ENCODE assay signal across 1 cellular context in genomic region chr12:124369055-124369900, GRCh38.
TF ChIP-seq lines count a peak whose summit lies in the region.

No MANE protein-coding gene starts in this region.

TF ChIP-seq in HepG2, 621 proteins besides CTCF, POLR2A, EP300 and RAD21 (continued from another document and continues in another):
- TF ChIP-seq, protein P1, sequence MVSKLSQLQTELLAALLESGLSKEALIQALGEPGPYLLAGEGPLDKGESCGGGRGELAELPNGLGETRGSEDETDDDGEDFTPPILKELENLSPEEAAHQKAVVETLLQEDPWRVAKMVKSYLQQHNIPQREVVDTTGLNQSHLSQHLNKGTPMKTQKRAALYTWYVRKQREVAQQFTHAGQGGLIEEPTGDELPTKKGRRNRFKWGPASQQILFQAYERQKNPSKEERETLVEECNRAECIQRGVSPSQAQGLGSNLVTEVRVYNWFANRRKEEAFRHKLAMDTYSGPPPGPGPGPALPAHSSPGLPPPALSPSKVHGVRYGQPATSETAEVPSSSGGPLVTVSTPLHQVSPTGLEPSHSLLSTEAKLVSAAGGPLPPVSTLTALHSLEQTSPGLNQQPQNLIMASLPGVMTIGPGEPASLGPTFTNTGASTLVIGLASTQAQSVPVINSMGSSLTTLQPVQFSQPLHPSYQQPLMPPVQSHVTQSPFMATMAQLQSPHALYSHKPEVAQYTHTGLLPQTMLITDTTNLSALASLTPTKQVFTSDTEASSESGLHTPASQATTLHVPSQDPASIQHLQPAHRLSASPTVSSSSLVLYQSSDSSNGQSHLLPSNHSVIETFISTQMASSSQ (IDR thresholded peaks at IDR 0.05; ENCODE audit: low read depth), result no peak
- TF ChIP-seq, protein P1 (CRISPR knock-in tag; IDR thresholded peaks at IDR 0.05; ENCODE audit: borderline replicate concordance), result peak; percentile 66
- TF ChIP-seq GTF3A (CRISPR knock-in tag; conservative IDR thresholded peaks at IDR 0.05), result no peak
- TF ChIP-seq ETS1 (CRISPR knock-in tag; IDR thresholded peaks at IDR 0.05), result no peak
- TF ChIP-seq RFX1 (IDR thresholded peaks at IDR 0.05), result no peak
- no peak for TF ChIP-seq ZNF282 (IDR thresholded peaks at IDR 0.05; ENCODE audit: partially characterized antibody)
- TF ChIP-seq, protein P2, sequence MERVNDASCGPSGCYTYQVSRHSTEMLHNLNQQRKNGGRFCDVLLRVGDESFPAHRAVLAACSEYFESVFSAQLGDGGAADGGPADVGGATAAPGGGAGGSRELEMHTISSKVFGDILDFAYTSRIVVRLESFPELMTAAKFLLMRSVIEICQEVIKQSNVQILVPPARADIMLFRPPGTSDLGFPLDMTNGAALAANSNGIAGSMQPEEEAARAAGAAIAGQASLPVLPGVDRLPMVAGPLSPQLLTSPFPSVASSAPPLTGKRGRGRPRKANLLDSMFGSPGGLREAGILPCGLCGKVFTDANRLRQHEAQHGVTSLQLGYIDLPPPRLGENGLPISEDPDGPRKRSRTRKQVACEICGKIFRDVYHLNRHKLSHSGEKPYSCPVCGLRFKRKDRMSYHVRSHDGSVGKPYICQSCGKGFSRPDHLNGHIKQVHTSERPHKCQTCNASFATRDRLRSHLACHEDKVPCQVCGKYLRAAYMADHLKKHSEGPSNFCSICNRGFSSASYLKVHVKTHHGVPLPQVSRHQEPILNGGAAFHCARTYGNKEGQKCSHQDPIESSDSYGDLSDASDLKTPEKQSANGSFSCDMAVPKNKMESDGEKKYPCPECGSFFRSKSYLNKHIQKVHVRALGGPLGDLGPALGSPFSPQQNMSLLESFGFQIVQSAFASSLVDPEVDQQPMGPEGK (CRISPR knock-in tag; IDR thresholded peaks at IDR 0.05), result peak; percentile 96
- peak; percentile 27; the same call in 1 of the 2 replicates for TF ChIP-seq STAT6 (CRISPR knock-in tag; IDR thresholded peaks at IDR 0.05; ENCODE audit: borderline replicate concordance)
- TF ChIP-seq SP5 (CRISPR knock-in tag; IDR thresholded peaks at IDR 0.05; ENCODE audit: borderline replicate concordance, low read depth), result peak; percentile 87
- 0 out of 2 replicates have a peak, but pooled peaks have one; percentile 17 for TF ChIP-seq CREM (IDR thresholded peaks at IDR 0.05)
- no peak for TF ChIP-seq CREM (CRISPR knock-in tag; IDR thresholded peaks at IDR 0.05)
- TF ChIP-seq ZNF816 (CRISPR knock-in tag; IDR thresholded peaks at IDR 0.05; ENCODE audit: borderline replicate concordance), result 0 out of 2 replicates have a peak, but pooled peaks have one; percentile 19
- no peak for TF ChIP-seq CSRNP2 (CRISPR knock-in tag; conservative IDR thresholded peaks at IDR 0.05; ENCODE audit: low read depth)
- TF ChIP-seq ZNF34 (CRISPR knock-in tag; IDR thresholded peaks at IDR 0.05; ENCODE audit: borderline replicate concordance), result no peak
- TF ChIP-seq, protein P3, sequence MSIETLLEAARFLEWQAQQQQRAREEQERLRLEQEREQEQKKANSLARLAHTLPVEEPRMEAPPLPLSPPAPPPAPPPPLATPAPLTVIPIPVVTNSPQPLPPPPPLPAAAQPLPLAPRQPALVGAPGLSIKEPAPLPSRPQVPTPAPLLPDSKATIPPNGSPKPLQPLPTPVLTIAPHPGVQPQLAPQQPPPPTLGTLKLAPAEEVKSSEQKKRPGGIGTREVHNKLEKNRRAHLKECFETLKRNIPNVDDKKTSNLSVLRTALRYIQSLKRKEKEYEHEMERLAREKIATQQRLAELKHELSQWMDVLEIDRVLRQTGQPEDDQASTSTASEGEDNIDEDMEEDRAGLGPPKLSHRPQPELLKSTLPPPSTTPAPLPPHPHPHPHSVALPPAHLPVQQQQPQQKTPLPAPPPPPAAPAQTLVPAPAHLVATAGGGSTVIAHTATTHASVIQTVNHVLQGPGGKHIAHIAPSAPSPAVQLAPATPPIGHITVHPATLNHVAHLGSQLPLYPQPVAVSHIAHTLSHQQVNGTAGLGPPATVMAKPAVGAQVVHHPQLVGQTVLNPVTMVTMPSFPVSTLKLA (IDR thresholded peaks at IDR 0.05), result no peak
- 0 out of 2 replicates have a peak, but pooled peaks have one; percentile 35 for TF ChIP-seq HBP1 (CRISPR knock-in tag; IDR thresholded peaks at IDR 0.05; ENCODE audit: low read depth)
- TF ChIP-seq ZNF839 (CRISPR knock-in tag; IDR thresholded peaks at IDR 0.05; ENCODE audit: borderline replicate concordance), result no peak
- no peak for TF ChIP-seq ZNF510 (CRISPR knock-in tag; IDR thresholded peaks at IDR 0.05; ENCODE audit: low read depth)
- no peak for TF ChIP-seq ZNF124 (CRISPR knock-in tag; IDR thresholded peaks at IDR 0.05)
- TF ChIP-seq ZBTB20 (CRISPR knock-in tag; IDR thresholded peaks at IDR 0.05; ENCODE audit: borderline replicate concordance, low read depth), result peak; percentile 84; the same call in 1 of the 2 replicates
- TF ChIP-seq SMAD9 (CRISPR knock-in tag; IDR thresholded peaks at IDR 0.05), result 0 out of 2 replicates have a peak, but pooled peaks have one; percentile 48
- no peak for TF ChIP-seq PHF20 (CRISPR knock-in tag; IDR thresholded peaks at IDR 0.05)
- no peak for TF ChIP-seq ZNF383 (CRISPR knock-in tag; IDR thresholded peaks at IDR 0.05; ENCODE audit: borderline replicate concordance)
- TF ChIP-seq FOSL2 (CRISPR knock-in tag; IDR thresholded peaks at IDR 0.05), result peak; percentile 34; the same call in 1 of the 2 replicates
- TF ChIP-seq REPIN1 (CRISPR knock-in tag; IDR thresholded peaks at IDR 0.05; ENCODE audit: borderline replicate concordance, low read depth), result peak; percentile 73; the same call in 1 of the 2 replicates
- TF ChIP-seq, protein P4, sequence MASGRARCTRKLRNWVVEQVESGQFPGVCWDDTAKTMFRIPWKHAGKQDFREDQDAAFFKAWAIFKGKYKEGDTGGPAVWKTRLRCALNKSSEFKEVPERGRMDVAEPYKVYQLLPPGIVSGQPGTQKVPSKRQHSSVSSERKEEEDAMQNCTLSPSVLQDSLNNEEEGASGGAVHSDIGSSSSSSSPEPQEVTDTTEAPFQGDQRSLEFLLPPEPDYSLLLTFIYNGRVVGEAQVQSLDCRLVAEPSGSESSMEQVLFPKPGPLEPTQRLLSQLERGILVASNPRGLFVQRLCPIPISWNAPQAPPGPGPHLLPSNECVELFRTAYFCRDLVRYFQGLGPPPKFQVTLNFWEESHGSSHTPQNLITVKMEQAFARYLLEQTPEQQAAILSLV (CRISPR knock-in tag; IDR thresholded peaks at IDR 0.05; ENCODE audit: borderline replicate concordance), result no peak; the same call in 1 of the 2 replicates
- TF ChIP-seq ZNF7 (CRISPR knock-in tag; IDR thresholded peaks at IDR 0.05), result no peak
- TF ChIP-seq ZNF75D (CRISPR knock-in tag; IDR thresholded peaks at IDR 0.05; ENCODE audit: borderline replicate concordance), result no peak
- no peak for TF ChIP-seq ZNF10 (CRISPR knock-in tag; IDR thresholded peaks at IDR 0.05; ENCODE audit: borderline replicate concordance, low read depth)
- TF ChIP-seq, protein P5, sequence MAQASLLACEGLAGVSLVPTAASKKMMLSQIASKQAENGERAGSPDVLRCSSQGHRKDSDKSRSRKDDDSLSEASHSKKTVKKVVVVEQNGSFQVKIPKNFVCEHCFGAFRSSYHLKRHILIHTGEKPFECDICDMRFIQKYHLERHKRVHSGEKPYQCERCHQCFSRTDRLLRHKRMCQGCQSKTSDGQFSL (CRISPR knock-in tag; IDR thresholded peaks at IDR 0.05), result 0 out of 2 replicates have a peak, but pooled peaks have one; percentile 16
- TF ChIP-seq SKI (IDR thresholded peaks at IDR 0.05; ENCODE audit: partially characterized antibody), result peak; percentile 68
- TF ChIP-seq CCAR2 (optimal IDR thresholded peaks at IDR 0.05; ENCODE audit: low read depth, low read length), result no peak
- TF ChIP-seq, protein P6, sequence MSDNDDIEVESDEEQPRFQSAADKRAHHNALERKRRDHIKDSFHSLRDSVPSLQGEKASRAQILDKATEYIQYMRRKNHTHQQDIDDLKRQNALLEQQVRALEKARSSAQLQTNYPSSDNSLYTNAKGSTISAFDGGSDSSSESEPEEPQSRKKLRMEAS (IDR thresholded peaks at IDR 0.05), result peak; percentile 84
- TF ChIP-seq NR1H2 (CRISPR knock-in tag; IDR thresholded peaks at IDR 0.05; ENCODE audit: borderline replicate concordance, low read depth), result no peak; the same call in 1 of the 2 replicates
- TF ChIP-seq JARID2 (CRISPR knock-in tag; IDR thresholded peaks at IDR 0.05; ENCODE audit: insufficient replicate concordance), result no peak
- TF ChIP-seq ZNF577 (CRISPR knock-in tag; IDR thresholded peaks at IDR 0.05; ENCODE audit: borderline replicate concordance, low read depth), result no peak
- TF ChIP-seq KLF9 (CRISPR knock-in tag; IDR thresholded peaks at IDR 0.05; ENCODE audit: low read depth), result no peak
- no peak for TF ChIP-seq RELA (CRISPR knock-in tag; IDR thresholded peaks at IDR 0.05)
- TF ChIP-seq AKAP8 (CRISPR knock-in tag; IDR thresholded peaks at IDR 0.05), result peak; percentile 29; the same call in 1 of the 2 replicates
- no peak for TF ChIP-seq DNMT1 (CRISPR knock-in tag; IDR thresholded peaks at IDR 0.05)
- 0 out of 2 replicates have a peak, but pooled peaks have one; percentile 45 for TF ChIP-seq ZBTB43 (CRISPR knock-in tag; conservative IDR thresholded peaks at IDR 0.05)
- no peak for TF ChIP-seq ATF1 (CRISPR knock-in tag; IDR thresholded peaks at IDR 0.05)
- no peak for TF ChIP-seq ZNF558 (CRISPR knock-in tag; IDR thresholded peaks at IDR 0.05; ENCODE audit: borderline replicate concordance)
- no peak for TF ChIP-seq ZNF367 (CRISPR knock-in tag; IDR thresholded peaks at IDR 0.05; ENCODE audit: borderline replicate concordance)
- TF ChIP-seq ZNF619 (CRISPR knock-in tag; IDR thresholded peaks at IDR 0.05), result no peak
- TF ChIP-seq NFE2L1 (CRISPR knock-in tag; IDR thresholded peaks at IDR 0.05; ENCODE audit: borderline replicate concordance), result no peak
- peak; percentile 93; the same call in 1 of the 2 replicates for TF ChIP-seq CHD4 (IDR thresholded peaks at IDR 0.05; ENCODE audit: borderline replicate concordance, low read length)
